8 cellular contexts compared by ENCODE assay signal in genomic region chr2:74415762-74416395, GRCh38. TPM values are rescaled to one million over a fixed set of nuclear protein-coding genes. Genes with fewer than 3 reads are reported as not detected.
DNase-seq lines count a peak whose midpoint lies in the region; ATAC-seq and TF ChIP-seq lines count a peak whose summit lies in the region.

No MANE protein-coding gene starts in this region.

- H3K9me3 Mint-ChIP-seq in activated T-helper 1 cell treated with anti-CD3 and anti-CD28 coated beads, Interleukin-12 subunit alpha, Interleukin-12 subunit beta, Interleukin-2, Interleukin-4 antibody, amounts not matched to agents 30 ng/mL and 10 ng/mL and 1 ng/mL, durations not matched to agents 14 hours and 24 hours and 36 hours, result no peaks in the 10 kb centered on the region

- H3K4me1 ChIP-seq in right cardiac atrium (ENCODE audit: control insufficient read depth, insufficient read depth, low read length), result peaks cover 2% of the 10 kb centered on the region

- H3K36me3 Mint-ChIP-seq in activated T-helper 1 cell treated with anti-CD3 and anti-CD28 coated beads, Interleukin-12 subunit alpha, Interleukin-12 subunit beta, Interleukin-2, Interleukin-4 antibody, amounts not matched to agents 30 ng/mL and 10 ng/mL and 1 ng/mL, durations not matched to agents 14 hours and 24 hours and 36 hours (ENCODE audit: low read depth), result no peaks in the 10 kb centered on the region

- intact Hi-C loops in activated T-helper 1 cell treated with anti-CD3 and anti-CD28 coated beads, Interleukin-12 subunit alpha, Interleukin-12 subunit beta, Interleukin-2, Interleukin-4 antibody, amounts not matched to agents 30 ng/mL and 10 ng/mL and 1 ng/mL, durations not matched to agents 14 hours and 24 hours and 36 hours (cut with micrococcal nuclease), result no loop called here
- intact Hi-C loops in right cardiac atrium (cut with DNase I), result no loop called here

- peak in 1 of 2 donors; percentile 15 for ATAC-seq in right cardiac atrium
- no peak for ATAC-seq in HG02571 (IDR thresholded peaks at IDR 0.05; ENCODE audit: unreplicated experiment)
- ATAC-seq in GM19328 (IDR thresholded peaks at IDR 0.05; ENCODE audit: unreplicated experiment), result no peak

- H3K4me3 Mint-ChIP-seq in activated T-helper 1 cell treated with anti-CD3 and anti-CD28 coated beads, Interleukin-12 subunit alpha, Interleukin-12 subunit beta, Interleukin-2, Interleukin-4 antibody, amounts not matched to agents 30 ng/mL and 10 ng/mL and 1 ng/mL, durations not matched to agents 14 hours and 24 hours and 36 hours, result peak overlapping the region; percentile 54

- H3K4me1 Mint-ChIP-seq in activated T-helper 1 cell treated with anti-CD3 and anti-CD28 coated beads, Interleukin-12 subunit alpha, Interleukin-12 subunit beta, Interleukin-2, Interleukin-4 antibody, amounts not matched to agents 30 ng/mL and 10 ng/mL and 1 ng/mL, durations not matched to agents 14 hours and 24 hours and 36 hours (ENCODE audit: low read depth), result peaks cover 32% of the 10 kb centered on the region

- 49% methylated on average over 35 of the region's 35 CpGs for WGBS in right cardiac atrium

- peaks cover 4% of the 10 kb centered on the region for H3K27me3 Mint-ChIP-seq in activated T-helper 1 cell treated with anti-CD3 and anti-CD28 coated beads, Interleukin-12 subunit alpha, Interleukin-12 subunit beta, Interleukin-2, Interleukin-4 antibody, amounts not matched to agents 30 ng/mL and 10 ng/mL and 1 ng/mL, durations not matched to agents 14 hours and 24 hours and 36 hours (ENCODE audit: insufficient read depth)

- H3K27ac ChIP-seq in right cardiac atrium (ENCODE audit: low read length) (no peak overlapping the region), skin epidermis (peak overlapping the region in 8 of 21 experiments; percentile 4 to 78 (median 58))

- no peaks in the 10 kb centered on the region for H3K9me3 ChIP-seq in right cardiac atrium (ENCODE audit: control insufficient read depth, low read length)

- DNase-seq in GM10266 (ENCODE audit: extremely low spot score) (peak; percentile 25), right cardiac atrium (no peak), NCI-H1694 (lab: John Stamatoyannopoulos, UW) (no peak), NCI-H2107 (lab: John Stamatoyannopoulos, UW) (no peak)
- no peak for DNase-seq in activated T-helper 1 cell treated with anti-CD3 and anti-CD28 coated beads, Interleukin-12 subunit alpha, Interleukin-12 subunit beta, Interleukin-2, Interleukin-4 antibody, amounts not matched to agents 30 ng/mL and 10 ng/mL and 1 ng/mL, durations not matched to agents 14 hours and 24 hours and 36 hours (ENCODE audit: low spot score)

- no peak overlapping the region for H3K27ac Mint-ChIP-seq in activated T-helper 1 cell treated with anti-CD3 and anti-CD28 coated beads, Interleukin-12 subunit alpha, Interleukin-12 subunit beta, Interleukin-2, Interleukin-4 antibody, amounts not matched to agents 30 ng/mL and 10 ng/mL and 1 ng/mL, durations not matched to agents 14 hours and 24 hours and 36 hours

- H3K4me3 ChIP-seq in right cardiac atrium (ENCODE audit: low read length) (peak overlapping the region; percentile 46), skin epidermis (peak overlapping the region; percentile 30 to 59 (median 47))

- TF ChIP-seq CTCF in GM10266 (IDR thresholded peaks at IDR 0.05; ENCODE audit: control insufficient read depth, insufficient read depth, low read depth, missing control alignments), result no peak

- H3K27me3 ChIP-seq in right cardiac atrium (ENCODE audit: control insufficient read depth, insufficient read depth), result no peaks in the 10 kb centered on the region

RNA-seq across cellular contexts. Expression of gene C2orf81, which starts 5.5 kb away (rescaled TPM):
- 1.9 and 2.4 TPM in 2 replicates for total RNA-seq in activated T-helper 1 cell treated with anti-CD3 and anti-CD28 coated beads, Interleukin-12 subunit alpha, Interleukin-12 subunit beta, Interleukin-2, Interleukin-4 antibody, amounts not matched to agents 30 ng/mL and 10 ng/mL and 1 ng/mL, durations not matched to agents 14 hours and 24 hours and 36 hours
- 1 to 10 TPM in 3 of 4 donors, under 1 TPM in 1; 0.88 to 1.6 (median 1.1) TPM for total RNA-seq in right cardiac atrium
- 1.00 TPM for polyA plus RNA-seq in right cardiac atrium

RNA-seq across cellular contexts. Expression of gene WDR54, which starts 5.7 kb away (rescaled TPM):
- 56.4 and 58.6 TPM in 2 replicates for total RNA-seq in activated T-helper 1 cell treated with anti-CD3 and anti-CD28 coated beads, Interleukin-12 subunit alpha, Interleukin-12 subunit beta, Interleukin-2, Interleukin-4 antibody, amounts not matched to agents 30 ng/mL and 10 ng/mL and 1 ng/mL, durations not matched to agents 14 hours and 24 hours and 36 hours
- 1 to 10 TPM; 3.4 to 4.5 (median 3.5) TPM for total RNA-seq in right cardiac atrium
- 3.4 TPM for polyA plus RNA-seq in right cardiac atrium

RNA-seq across cellular contexts. Expression of gene RTKN, which starts 25.9 kb away (rescaled TPM):
- total RNA-seq in activated T-helper 1 cell treated with anti-CD3 and anti-CD28 coated beads, Interleukin-12 subunit alpha, Interleukin-12 subunit beta, Interleukin-2, Interleukin-4 antibody, amounts not matched to agents 30 ng/mL and 10 ng/mL and 1 ng/mL, durations not matched to agents 14 hours and 24 hours and 36 hours, result 4.0 and 4.2 TPM in 2 replicates
- total RNA-seq in right cardiac atrium, result 10 to 100 TPM; 21.5 to 27.9 (median 25.9) TPM
- 16.2 TPM for polyA plus RNA-seq in right cardiac atrium

RNA-seq across cellular contexts. Expression of gene DCTN1, which starts 35.8 kb away (rescaled TPM):
- 83.0 and 84.0 TPM in 2 replicates for total RNA-seq in activated T-helper 1 cell treated with anti-CD3 and anti-CD28 coated beads, Interleukin-12 subunit alpha, Interleukin-12 subunit beta, Interleukin-2, Interleukin-4 antibody, amounts not matched to agents 30 ng/mL and 10 ng/mL and 1 ng/mL, durations not matched to agents 14 hours and 24 hours and 36 hours
- total RNA-seq in right cardiac atrium, result 100 to 1,000 TPM; 102 to 131 (median 125) TPM
- polyA plus RNA-seq in right cardiac atrium, result 71.7 TPM

RNA-seq across cellular contexts. Expression of gene INO80B, which starts 39.0 kb away (rescaled TPM):
- 67.8 and 70.0 TPM in 2 replicates for total RNA-seq in activated T-helper 1 cell treated with anti-CD3 and anti-CD28 coated beads, Interleukin-12 subunit alpha, Interleukin-12 subunit beta, Interleukin-2, Interleukin-4 antibody, amounts not matched to agents 30 ng/mL and 10 ng/mL and 1 ng/mL, durations not matched to agents 14 hours and 24 hours and 36 hours
- total RNA-seq in right cardiac atrium, result 10 to 100 TPM; 19.2 to 22.9 (median 20.7) TPM
- 16.8 TPM for polyA plus RNA-seq in right cardiac atrium

Comparison
In these comparisons a context has a peak if more than half of its experiments do, and no peak if none do; other contexts are left out.
1. RNA of gene WDR54, which starts 5.7 kb away (total RNA-seq): 56.4 to 58.6 TPM in activated T-helper 1 cell treated with anti-CD3 and anti-CD28 coated beads, Interleukin-12 subunit alpha, Interleukin-12 subunit beta, Interleukin-2, Interleukin-4 antibody, amounts not matched to agents 30 ng/mL and 10 ng/mL and 1 ng/mL, durations not matched to agents 14 hours and 24 hours and 36 hours; 3.4 to 4.5 TPM in right cardiac atrium; every median in the first group is over 10 times any median in the second.